In the genomic region with DNA sequence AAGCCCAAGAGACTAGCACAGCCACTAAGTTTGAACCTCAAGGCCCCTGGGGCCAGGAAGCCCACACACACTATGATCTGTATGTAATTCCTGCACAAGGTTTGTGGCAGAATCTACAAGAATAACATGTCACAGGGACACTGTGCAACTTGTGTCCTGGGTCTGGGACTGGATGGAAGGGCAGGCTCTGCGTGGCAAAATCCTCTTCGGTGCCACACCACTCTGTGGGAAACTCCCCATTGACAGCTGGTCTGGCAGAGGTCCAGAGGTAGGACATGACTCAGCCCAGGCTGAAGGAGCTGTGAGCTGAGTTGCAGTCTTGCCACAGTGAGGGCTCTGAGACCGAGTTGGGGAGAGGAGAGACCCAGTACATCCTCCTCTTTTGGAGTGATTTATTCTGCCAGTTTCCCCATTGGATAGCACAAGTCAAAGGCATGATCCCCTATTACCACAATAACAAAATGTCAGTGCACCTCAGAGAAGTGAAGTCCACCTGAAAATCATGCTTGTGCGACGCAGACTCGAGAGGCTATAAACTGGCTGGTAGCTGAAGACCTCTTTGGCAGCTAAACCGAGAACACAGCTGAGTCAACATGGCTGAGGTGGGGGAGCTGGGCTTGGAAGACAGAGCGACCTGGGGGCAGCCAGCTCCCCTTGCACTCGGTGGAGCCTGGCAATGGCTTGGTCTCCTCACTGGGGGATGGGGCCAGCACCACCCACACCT, we compare ENCODE assay signal across 8 cellular contexts. TPM values are rescaled to one million over a fixed set of nuclear protein-coding genes. Genes with fewer than 3 reads are reported as not detected.
DNase-seq lines count a peak whose midpoint lies in the region; ATAC-seq lines count a peak whose summit lies in the region.

No MANE protein-coding gene starts in this region.

- H3K9ac ChIP-seq in skeletal muscle satellite cell (ENCODE audit: low read depth, low read length) = no peak overlapping the region

- H3K4me1 ChIP-seq in skeletal muscle satellite cell (ENCODE audit: control insufficient read depth, insufficient read depth, low read length) = peaks cover 19% of the 10 kb centered on the region

- peak; percentile 70 for DNase-seq in activated CD4-positive, alpha-beta T cell treated with anti-CD3 and anti-CD28 coated beads for 36 hours
- DNase-seq in activated CD4-positive, alpha-beta T cell treated with anti-CD3 and anti-CD28 coated beads, Interleukin-2, amount 10 ng/mL, durations not matched to agents 7 days and 5 days = no peak
- DNase-seq in MV-4-11 (lab: John Stamatoyannopoulos, UW) (peak; percentile 66), Right ventricle myocardium superior (peak; percentile 72), ecto neural progenitor cell (ENCODE audit: low spot score) (no peak)
- peak; percentile 64 for DNase-seq in activated naive CD4-positive, alpha-beta T cell treated with anti-CD3 and anti-CD28 coated beads for 36 hours

- H3K36me3 ChIP-seq in skeletal muscle satellite cell (ENCODE audit: insufficient read depth, low read length) = peaks cover 45% of the 10 kb centered on the region

- no peak overlapping the region for H3K4me3 ChIP-seq in skeletal muscle satellite cell (ENCODE audit: low read length)

- no peaks in the 10 kb centered on the region for H3K9me3 ChIP-seq in skeletal muscle satellite cell (replicated peaks; ENCODE audit: low read length)

- intact Hi-C loops in activated CD4-positive, alpha-beta T cell treated with anti-CD3 and anti-CD28 coated beads for 36 hours (cut with DNase I, micrococcal nuclease) = no loop called here
- intact Hi-C loops in activated naive CD4-positive, alpha-beta T cell treated with anti-CD3 and anti-CD28 coated beads for 36 hours (cut with micrococcal nuclease) = no loop called here
- intact Hi-C loops in Right ventricle myocardium superior (cut with DNase I) = no loop called here

- H3K9me3 Mint-ChIP-seq in activated CD4-positive, alpha-beta T cell treated with anti-CD3 and anti-CD28 coated beads for 36 hours (ENCODE audit: low read depth) = no peaks in the 10 kb centered on the region
- H3K9me3 Mint-ChIP-seq in activated CD4-positive, alpha-beta T cell treated with anti-CD3 and anti-CD28 coated beads, Interleukin-2, amount 10 ng/mL, durations not matched to agents 7 days and 5 days = no peaks in the 10 kb centered on the region
- H3K9me3 Mint-ChIP-seq in activated naive CD4-positive, alpha-beta T cell treated with anti-CD3 and anti-CD28 coated beads for 36 hours = no peaks in the 10 kb centered on the region

- no peaks in the 10 kb centered on the region for H3K27me3 Mint-ChIP-seq in activated CD4-positive, alpha-beta T cell treated with anti-CD3 and anti-CD28 coated beads for 36 hours
- H3K27me3 Mint-ChIP-seq in activated CD4-positive, alpha-beta T cell treated with anti-CD3 and anti-CD28 coated beads, Interleukin-2, amount 10 ng/mL, durations not matched to agents 7 days and 5 days = no peaks in the 10 kb centered on the region
- H3K27me3 Mint-ChIP-seq in activated naive CD4-positive, alpha-beta T cell treated with anti-CD3 and anti-CD28 coated beads for 36 hours (ENCODE audit: low read depth) = no peaks in the 10 kb centered on the region

- H3K27me3 ChIP-seq in skeletal muscle satellite cell (ENCODE audit: control insufficient read depth, insufficient read depth, low read length) = no peaks in the 10 kb centered on the region

- peaks cover 2% of the 10 kb centered on the region for H3K4me1 Mint-ChIP-seq in activated CD4-positive, alpha-beta T cell treated with anti-CD3 and anti-CD28 coated beads for 36 hours
- H3K4me1 Mint-ChIP-seq in activated CD4-positive, alpha-beta T cell treated with anti-CD3 and anti-CD28 coated beads, Interleukin-2, amount 10 ng/mL, durations not matched to agents 7 days and 5 days = peaks cover 6% of the 10 kb centered on the region
- H3K4me1 Mint-ChIP-seq in activated naive CD4-positive, alpha-beta T cell treated with anti-CD3 and anti-CD28 coated beads for 36 hours (ENCODE audit: low read depth) = peaks cover 11% of the 10 kb centered on the region

- CTCF ChIA-PET in activated CD4-positive, alpha-beta T cell treated with anti-CD3 and anti-CD28 coated beads for 36 hours (lab: Charles Lee) = interaction anchor here (0.7 to 1.1 kb wide), 3 partner anchors 9 to 218 kb away, joined by 3 to 5 read pairs (median 5); no protein-coding TSS in a partner anchor
- CTCF ChIA-PET in activated CD4-positive, alpha-beta T cell treated with anti-CD3 and anti-CD28 coated beads, Interleukin-2, amount 10 ng/mL, durations not matched to agents 7 days and 5 days (lab: Charles Lee) = interaction anchor here (1.0 kb wide), 2 partner anchors 145 to 151 kb away, joined by 3 read pairs; no protein-coding TSS in a partner anchor
- CTCF ChIA-PET in activated naive CD4-positive, alpha-beta T cell treated with anti-CD3 and anti-CD28 coated beads for 36 hours (lab: Charles Lee) = interaction anchor here (1.4 kb wide), 1 partner anchor 9 kb away, joined by 8 read pairs; no protein-coding TSS in a partner anchor

- H3K27ac Mint-ChIP-seq in activated CD4-positive, alpha-beta T cell treated with anti-CD3 and anti-CD28 coated beads for 36 hours = no peak overlapping the region
- H3K27ac Mint-ChIP-seq in activated CD4-positive, alpha-beta T cell treated with anti-CD3 and anti-CD28 coated beads, Interleukin-2, amount 10 ng/mL, durations not matched to agents 7 days and 5 days = no peak overlapping the region
- H3K27ac Mint-ChIP-seq in activated naive CD4-positive, alpha-beta T cell treated with anti-CD3 and anti-CD28 coated beads for 36 hours = peak overlapping the region; percentile 29

- POLR2A ChIA-PET in activated CD4-positive, alpha-beta T cell treated with anti-CD3 and anti-CD28 coated beads for 36 hours (lab: Charles Lee) = no interaction called here
- POLR2A ChIA-PET in activated CD4-positive, alpha-beta T cell treated with anti-CD3 and anti-CD28 coated beads, Interleukin-2, amount 10 ng/mL, durations not matched to agents 7 days and 5 days (lab: Charles Lee) = no interaction called here

- peaks cover 17% of the 10 kb centered on the region for H3K36me3 Mint-ChIP-seq in activated CD4-positive, alpha-beta T cell treated with anti-CD3 and anti-CD28 coated beads for 36 hours (ENCODE audit: low read depth)
- peaks cover 13% of the 10 kb centered on the region for H3K36me3 Mint-ChIP-seq in activated CD4-positive, alpha-beta T cell treated with anti-CD3 and anti-CD28 coated beads, Interleukin-2, amount 10 ng/mL, durations not matched to agents 7 days and 5 days (ENCODE audit: low read depth)
- peaks cover 5% of the 10 kb centered on the region for H3K36me3 Mint-ChIP-seq in activated naive CD4-positive, alpha-beta T cell treated with anti-CD3 and anti-CD28 coated beads for 36 hours (ENCODE audit: low read depth)

- peak; percentile 84 for ATAC-seq in activated CD4-positive, alpha-beta T cell treated with anti-CD3 and anti-CD28 coated beads for 36 hours
- ATAC-seq in Right ventricle myocardium superior (ENCODE audit: poor library complexity) = peak; percentile 83
- no peak for ATAC-seq in GM21717 (IDR thresholded peaks at IDR 0.05; ENCODE audit: unreplicated experiment)

- H3K4me3 Mint-ChIP-seq in activated CD4-positive, alpha-beta T cell treated with anti-CD3 and anti-CD28 coated beads for 36 hours = no peak overlapping the region
- H3K4me3 Mint-ChIP-seq in activated CD4-positive, alpha-beta T cell treated with anti-CD3 and anti-CD28 coated beads, Interleukin-2, amount 10 ng/mL, durations not matched to agents 7 days and 5 days = no peak overlapping the region
- H3K4me3 Mint-ChIP-seq in activated naive CD4-positive, alpha-beta T cell treated with anti-CD3 and anti-CD28 coated beads for 36 hours = no peak overlapping the region

- peak overlapping the region; percentile 55 for H3K4me2 ChIP-seq in skeletal muscle satellite cell (ENCODE audit: low read length)

RNA-seq across cellular contexts. Expression of a gene that starts 23.3 kb away (rescaled TPM):
- not detected for total RNA-seq in activated CD4-positive, alpha-beta T cell treated with anti-CD3 and anti-CD28 coated beads for 36 hours
- not detected for total RNA-seq in activated CD4-positive, alpha-beta T cell treated with anti-CD3 and anti-CD28 coated beads, Interleukin-2, amount 10 ng/mL, durations not matched to agents 7 days and 5 days
- total RNA-seq in activated naive CD4-positive, alpha-beta T cell treated with anti-CD3 and anti-CD28 coated beads for 36 hours = not detected
- total RNA-seq in Right ventricle myocardium superior = 0.08 TPM
- 0.22 TPM in 1 of 2 replicates, not detected in the other for total RNA-seq in skeletal muscle satellite cell (2012; rRNA removed)

Comparison
In these comparisons a context has a peak if more than half of its experiments do, and no peak if none do; other contexts are left out.
1. DNase-seq: peak in activated CD4-positive, alpha-beta T cell treated with anti-CD3 and anti-CD28 coated beads for 36 hours (single experiment), MV-4-11 (single experiment), activated naive CD4-positive, alpha-beta T cell treated with anti-CD3 and anti-CD28 coated beads for 36 hours (single experiment) and Right ventricle myocardium superior (single experiment); none in activated CD4-positive, alpha-beta T cell treated with anti-CD3 and anti-CD28 coated beads, Interleukin-2, amount 10 ng/mL, durations not matched to agents 7 days and 5 days (single experiment) and ecto neural progenitor cell (single experiment).